Comparison of ENCODE assay signal across 2 cellular contexts in genomic region chr2:234981197-234982095, GRCh38.
TF ChIP-seq lines count a peak whose summit lies in the region.

No MANE protein-coding gene starts in this region.

TF ChIP-seq in HCT116, 20 proteins besides CTCF, POLR2A, EP300 and RAD21 (continued from another document):
- TF ChIP-seq REST (IDR thresholded peaks at IDR 0.05; ENCODE audit: low read depth) (no peak), YY1 (IDR thresholded peaks at IDR 0.05; ENCODE audit: extremely low read depth, insufficient replicate concordance, low read depth, low read length) (no peak), CBX3 (IDR thresholded peaks at IDR 0.05; ENCODE audit: low read depth) (peak; percentile 43; the same call in 1 of the 2 replicates), ATF3 (IDR thresholded peaks at IDR 0.05) (no peak), TCF7L2 (IDR thresholded peaks at IDR 0.05; ENCODE audit: borderline replicate concordance, extremely low read depth, insufficient read depth, insufficient read length) (no peak), SP1 (IDR thresholded peaks at IDR 0.05; ENCODE audit: low read depth) (peak; percentile 58), ZBTB33 (IDR thresholded peaks at IDR 0.05; ENCODE audit: extremely low read depth, insufficient replicate concordance, low read length) (no peak), CEBPB (IDR thresholded peaks at IDR 0.05; ENCODE audit: low read depth) (no peak; the same call in 1 of the 2 replicates)

TF ChIP-seq in WTC11, 78 proteins besides CTCF, POLR2A, EP300 and RAD21 (continued from another document):
- TF ChIP-seq ZNF532 (CRISPR knock-in tag; IDR thresholded peaks at IDR 0.05; ENCODE audit: borderline replicate concordance) = no peak
- no peak for TF ChIP-seq STAT6 (CRISPR knock-in tag; conservative IDR thresholded peaks at IDR 0.05; ENCODE audit: low read depth)
